13 cellular contexts compared by ENCODE assay signal in the genomic region with DNA sequence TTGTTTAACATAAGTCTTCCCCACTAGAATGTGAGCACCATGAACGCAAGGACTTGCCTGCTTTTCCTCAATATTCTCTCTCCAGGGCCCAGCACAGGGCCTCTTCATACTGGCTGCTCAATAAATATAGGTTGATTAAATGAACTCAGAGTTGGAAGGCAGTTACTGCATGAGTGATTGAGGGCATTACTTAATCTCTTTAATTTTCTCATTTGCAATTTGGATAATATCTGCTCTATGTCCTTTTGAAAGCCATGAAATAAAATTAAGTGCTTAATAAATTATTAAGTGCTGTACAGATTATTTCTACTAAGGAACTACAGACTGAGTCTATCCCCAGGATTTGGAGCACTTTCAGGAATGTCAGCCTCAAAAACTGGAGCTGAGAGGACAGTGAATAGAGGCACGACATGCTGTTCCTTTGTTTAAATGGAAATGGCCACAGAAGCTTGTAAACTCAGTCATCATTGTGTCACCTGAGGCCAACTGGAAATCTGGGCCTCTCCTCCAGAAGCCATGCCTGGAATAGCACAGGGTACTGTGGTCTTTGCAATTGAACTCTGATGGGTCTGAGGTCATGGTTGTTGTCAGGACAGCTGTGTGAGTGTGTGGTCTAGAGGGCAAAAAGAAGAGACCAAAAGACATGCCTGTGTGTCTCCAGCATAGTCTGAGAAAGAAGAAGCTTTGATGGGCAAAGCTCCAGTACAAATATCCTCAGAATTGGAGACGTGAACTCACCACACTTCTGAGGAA.
DNase-seq lines count a peak whose midpoint lies in the region; ATAC-seq and TF ChIP-seq lines count a peak whose summit lies in the region.
"Had no signal": no experiment of that assay in that cellular context is flagged by ENCODE, and none has a peak within 500 bp of the region (broad histone marks: within the 10 kb centered on the region; RNA-seq: fewer than 3 reads in every experiment).

No MANE protein-coding gene starts in this region.

- H2AK5ac ChIP-seq in mesendoderm (ENCODE audit: low read length): no peak overlapping the region

- no peak overlapping the region for H2BK5ac ChIP-seq in mesendoderm (ENCODE audit: low read length)

- H3K4me3 Mint-ChIP-seq in CD8-positive, alpha-beta T cell: no peak overlapping the region
- H3K4me3 Mint-ChIP-seq: activated naive CD8-positive, alpha-beta T cell treated with anti-CD3 and anti-CD28 coated beads for 36 hours; naive thymus-derived CD8-positive, alpha-beta T cell had no signal

- POLR2A ChIA-PET in AG04449 (lab: Yijun Ruan, JAX): interaction anchor here (0.6 kb wide), 1 partner anchor 11 kb away, joined by 5 read pairs; no protein-coding TSS in a partner anchor
- POLR2A ChIA-PET in CD8-positive, alpha-beta T cell (lab: Charles Lee): no interaction called here

- no peak overlapping the region for H4K5ac ChIP-seq in mesendoderm (ENCODE audit: low read length)

- H3K9me3 ChIP-seq in breast epithelium (no peaks in the 10 kb centered on the region), ascending aorta (no peaks in the 10 kb centered on the region)
- H3K9me3 ChIP-seq in CD8-positive, alpha-beta T cell (ENCODE audit: low read length): no peaks in the 10 kb centered on the region
- H3K9me3 ChIP-seq: upper lobe of right lung had no signal

- H3K36me3 Mint-ChIP-seq in CD8-positive, alpha-beta T cell: no peaks in the 10 kb centered on the region
- H3K36me3 Mint-ChIP-seq: activated naive CD8-positive, alpha-beta T cell treated with anti-CD3 and anti-CD28 coated beads for 36 hours; naive thymus-derived CD8-positive, alpha-beta T cell had no signal

- H3K4me3 ChIP-seq in AG04449 (ENCODE audit: low read depth, low read length) (no peak overlapping the region), breast epithelium (no peak overlapping the region), mesendoderm (ENCODE audit: low read length) (no peak overlapping the region), ascending aorta (no peak overlapping the region)
- H3K4me3 ChIP-seq in CD8-positive, alpha-beta T cell (ENCODE audit: low read depth, low read length): no peak overlapping the region
- H3K4me3 ChIP-seq: upper lobe of right lung had no signal

- H3K36me3 ChIP-seq in breast epithelium (no peaks in the 10 kb centered on the region), mesendoderm (ENCODE audit: control insufficient read depth, insufficient read depth, low read length) (no peaks in the 10 kb centered on the region), ascending aorta (no peaks in the 10 kb centered on the region)
- H3K36me3 ChIP-seq in CD8-positive, alpha-beta T cell (ENCODE audit: insufficient read depth, low read length): no peaks in the 10 kb centered on the region
- H3K36me3 ChIP-seq: upper lobe of right lung had no signal

- H3K9me3 Mint-ChIP-seq in CD8-positive, alpha-beta T cell: no peaks in the 10 kb centered on the region
- H3K9me3 Mint-ChIP-seq: activated naive CD8-positive, alpha-beta T cell treated with anti-CD3 and anti-CD28 coated beads for 36 hours had no signal

- CTCF ChIA-PET in AG04449 (lab: Yijun Ruan, JAX): interaction anchor here (0.6 to 3.6 kb wide), 9 partner anchors 10 to 246 kb away, joined by 3 to 14 read pairs (median 6); no protein-coding TSS in a partner anchor
- CTCF ChIA-PET in CD8-positive, alpha-beta T cell (lab: Charles Lee): interaction anchor here (0.9 to 2.1 kb wide), 4 partner anchors 19 to 246 kb away, joined by 3 to 6 read pairs (median 4); no protein-coding TSS in a partner anchor

- no peaks in the 10 kb centered on the region for H3K79me2 ChIP-seq in mesendoderm (ENCODE audit: control insufficient read depth, insufficient read depth, low read length)

- no peak overlapping the region for H2BK15ac ChIP-seq in mesendoderm (replicated peaks; ENCODE audit: low read depth)

- ATAC-seq in GM21360 (IDR thresholded peaks at IDR 0.05; ENCODE audit: unreplicated experiment): no peak
- ATAC-seq in CD8-positive, alpha-beta T cell: no peak
- ATAC-seq: naive thymus-derived CD8-positive, alpha-beta T cell; upper lobe of right lung had no signal

- intact Hi-C loops in breast epithelium (cut with DNase I; ENCODE audit: low total_unique reads): no loop called here
- intact Hi-C loops in ascending aorta (cut with DNase I): no loop called here
- intact Hi-C loops in CD8-positive, alpha-beta T cell (cut with DNase I, micrococcal nuclease): no loop called here

- no peaks in the 10 kb centered on the region for H3K4me1 Mint-ChIP-seq in CD8-positive, alpha-beta T cell (ENCODE audit: low read depth)
- H3K4me1 Mint-ChIP-seq: activated naive CD8-positive, alpha-beta T cell treated with anti-CD3 and anti-CD28 coated beads for 36 hours; naive thymus-derived CD8-positive, alpha-beta T cell had no signal

- H3K18ac ChIP-seq in mesendoderm (ENCODE audit: low read length): no peak overlapping the region

- no CpG with 5 or more reads among the region's 3 CpGs for WGBS in mesendoderm (ENCODE audit: extremely low coverage, insufficient coverage, low lambda C conversion rate)

- no peak for TF ChIP-seq POLR2A in breast epithelium (IDR thresholded peaks at IDR 0.05)

- H3K79me1 ChIP-seq in mesendoderm (ENCODE audit: low read length): no peaks in the 10 kb centered on the region

- no peak overlapping the region for H4K8ac ChIP-seq in mesendoderm (ENCODE audit: low read depth, low read length)

- no peak overlapping the region for H3K23ac ChIP-seq in mesendoderm (ENCODE audit: low read length)

- no peak overlapping the region for H2BK120ac ChIP-seq in mesendoderm (ENCODE audit: low read depth, low read length)

- H3K27ac ChIP-seq in breast epithelium (peak overlapping the region; percentile 25 to 63), mesendoderm (ENCODE audit: low read depth, low read length) (no peak overlapping the region), ascending aorta (no peak overlapping the region)
- H3K27ac ChIP-seq in CD8-positive, alpha-beta T cell (ENCODE audit: low read depth, low read length): no peak overlapping the region
- H3K27ac ChIP-seq: upper lobe of right lung had no signal

- no peak overlapping the region for H3K27ac Mint-ChIP-seq in CD8-positive, alpha-beta T cell
- H3K27ac Mint-ChIP-seq: activated naive CD8-positive, alpha-beta T cell treated with anti-CD3 and anti-CD28 coated beads for 36 hours; naive thymus-derived CD8-positive, alpha-beta T cell had no signal

- no peak overlapping the region for H3K4ac ChIP-seq in mesendoderm (ENCODE audit: low read depth, low read length)

- no peaks in the 10 kb centered on the region for H3K27me3 ChIP-seq in breast epithelium
- H3K27me3 ChIP-seq in mesendoderm (ENCODE audit: insufficient read depth, low read length, poor library complexity): no peaks in the 10 kb centered on the region
- no peaks in the 10 kb centered on the region for H3K27me3 ChIP-seq in ascending aorta
- H3K27me3 ChIP-seq in CD8-positive, alpha-beta T cell (ENCODE audit: insufficient read depth, low read length): no peaks in the 10 kb centered on the region
- H3K27me3 ChIP-seq: upper lobe of right lung had no signal

- TF ChIP-seq CTCF in AG04449 (IDR thresholded peaks at IDR 0.05; ENCODE audit: insufficient read depth, low read length, missing control alignments): no peak
- no peak for TF ChIP-seq CTCF in breast epithelium (IDR thresholded peaks at IDR 0.05)
- TF ChIP-seq CTCF in ascending aorta (IDR thresholded peaks at IDR 0.05): no peak
- no peak for TF ChIP-seq CTCF in CD8-positive, alpha-beta T cell (IDR thresholded peaks at IDR 0.05)

- H3K9ac ChIP-seq in mesendoderm (ENCODE audit: low read length): no peak overlapping the region

- DNase-seq in AG04449 (ENCODE audit: low read depth, low spot score): peak; percentile 49
- peak; percentile 98 for DNase-seq in LHCN-M2 (ENCODE audit: low read depth)
- no peak for DNase-seq in breast epithelium (ENCODE audit: low spot score in 2 of 2)
- DNase-seq in mesendoderm: peak; percentile 61
- DNase-seq in ascending aorta (ENCODE audit: low spot score in 2 of 2): no peak
- DNase-seq in CD8-positive, alpha-beta T cell: no peak
- no peak for DNase-seq in NCI-H2196 treated with DMSO at 0.1 percent for 48 hours (lab: John Stamatoyannopoulos, UW; ENCODE audit: unreplicated experiment)
- DNase-seq: activated naive CD8-positive, alpha-beta T cell treated with anti-CD3 and anti-CD28 coated beads for 36 hours; cortex of kidney; DND-41; naive thymus-derived CD8-positive, alpha-beta T cell; upper lobe of right lung had no signal

- H3K4me1 ChIP-seq in breast epithelium (no peaks in the 10 kb centered on the region), mesendoderm (ENCODE audit: control insufficient read depth, low read depth, low read length) (peaks cover 13% of the 10 kb centered on the region), ascending aorta (peaks cover 7 to 9% of the 10 kb centered on the region in 2 donors)
- no peaks in the 10 kb centered on the region for H3K4me1 ChIP-seq in CD8-positive, alpha-beta T cell (ENCODE audit: insufficient read depth, low read length)

- no peak overlapping the region for H3K4me2 ChIP-seq in mesendoderm (ENCODE audit: low read length)

- peaks cover 16% of the 10 kb centered on the region for H3K27me3 Mint-ChIP-seq in CD8-positive, alpha-beta T cell (ENCODE audit: low read depth)

- H3K56ac ChIP-seq in mesendoderm (ENCODE audit: low read length): no peak overlapping the region

Comparison
In these comparisons a context has a peak if more than half of its experiments do, and no peak if none do; other contexts are left out.
1. DNase-seq: peak in AG04449 (single experiment), LHCN-M2 (single experiment) and mesendoderm (single experiment); none in breast epithelium (0 of 2), ascending aorta (0 of 2), CD8-positive, alpha-beta T cell (0 of 7) and NCI-H2196 treated with DMSO at 0.1 percent for 48 hours (single experiment).
2. H3K27ac ChIP-seq: peak in breast epithelium (2 of 2); none in mesendoderm (single experiment), ascending aorta (0 of 2) and CD8-positive, alpha-beta T cell (single experiment).